11 cellular contexts compared by ENCODE assay signal in genomic region chr1:243587823-243588560, GRCh38.
DNase-seq lines count a peak whose midpoint lies in the region; ATAC-seq lines count a peak whose summit lies in the region.
"Had no signal": no experiment of that assay in that cellular context is flagged by ENCODE, and none has a peak within 500 bp of the region (broad histone marks: within the 10 kb centered on the region; RNA-seq: fewer than 3 reads in every experiment).

No MANE protein-coding gene starts in this region.

- peaks cover 16% of the 10 kb centered on the region for H3K9me3 Mint-ChIP-seq in memory B cell

- H3K4me1 Mint-ChIP-seq in memory B cell, result peaks cover 15% of the 10 kb centered on the region

- no peak for DNase-seq in activated CD4-positive, CD25-positive, alpha-beta regulatory T cell treated with anti-CD3 and anti-CD28 coated beads, Interleukin-2, amount 50 U/mL, for 72 hours
- DNase-seq in memory B cell (ENCODE audit: low spot score in 2 of 2), result no peak
- DNase-seq in NCI-H1092 (lab: John Stamatoyannopoulos, UW), result no peak
- no peak for DNase-seq in NCI-H446 (lab: John Stamatoyannopoulos, UW)
- no peak for DNase-seq in islet precursor cell
- DNase-seq: KBM-7, NCI-H82, T1000 had no signal

- H3K36me3 Mint-ChIP-seq in memory B cell, result peaks cover 55% of the 10 kb centered on the region

- H3K27me3 Mint-ChIP-seq in memory B cell, result no peaks in the 10 kb centered on the region

- H3K4me3 Mint-ChIP-seq in memory B cell, result peak overlapping the region; percentile 12

- peak overlapping the region; percentile 3 for H3K27ac Mint-ChIP-seq in memory B cell

- ATAC-seq in activated CD4-positive, CD25-positive, alpha-beta regulatory T cell treated with anti-CD3 and anti-CD28 coated beads, Interleukin-2, amount 50 U/mL, for 24 hours, result peak; percentile 86 to 94
- ATAC-seq in GM21528 (IDR thresholded peaks at IDR 0.05; ENCODE audit: low FRiP score, unreplicated experiment) (peak; percentile 91), HG03139 (IDR thresholded peaks at IDR 0.05; ENCODE audit: unreplicated experiment) (peak; percentile 89), memory B cell (ENCODE audit: low read depth) (no peak)
